Comparison of ENCODE assay signal across 17 cellular contexts in genomic region chr7:155769701-155770100, GRCh38. TPM values are rescaled to one million over a fixed set of nuclear protein-coding genes. Genes with fewer than 3 reads are reported as not detected.
DNase-seq lines count a peak whose midpoint lies in the region; ATAC-seq and TF ChIP-seq lines count a peak whose summit lies in the region.
"Had no signal": no experiment of that assay in that cellular context is flagged by ENCODE, and none has a peak within 500 bp of the region (broad histone marks: within the 10 kb centered on the region; RNA-seq: fewer than 3 reads in every experiment).

No MANE protein-coding gene starts in this region.

- no peak overlapping the region for H3K4me3 ChIP-seq in effector memory CD4-positive, alpha-beta T cell (ENCODE audit: insufficient read depth, low read depth, low read length, poor library complexity, severe bottlenecking)
- H3K4me3 ChIP-seq: right atrium auricular region had no signal

- no peaks in the 10 kb centered on the region for H3K27me3 ChIP-seq in effector memory CD4-positive, alpha-beta T cell (replicated peaks; ENCODE audit: control insufficient read depth, insufficient read depth, low read length, poor library complexity, severe bottlenecking)
- H3K27me3 ChIP-seq: right atrium auricular region had no signal

- no peaks in the 10 kb centered on the region for H3K9me3 Mint-ChIP-seq in endothelial cell (ENCODE audit: unreplicated experiment)
- H3K9me3 Mint-ChIP-seq: CD14-positive monocyte; T-helper 1 cell treated with Interleukin-12 subunit alpha and Interleukin-12 subunit beta and Interleukin-4 antibody, amounts not matched to agents 30 μg/mL and 1 μg/mL, for 36 hours had no signal

- no peak for TF ChIP-seq CTCF in endothelial cell (IDR thresholded peaks at IDR 0.05; ENCODE audit: unreplicated experiment)

- no peak overlapping the region for H3K27ac ChIP-seq in effector memory CD4-positive, alpha-beta T cell (ENCODE audit: insufficient read depth, low read length, poor library complexity, severe bottlenecking)
- H3K27ac ChIP-seq: right atrium auricular region had no signal

- H3K27ac Mint-ChIP-seq in endothelial cell (ENCODE audit: unreplicated experiment): no peak overlapping the region
- H3K27ac Mint-ChIP-seq: T-helper 1 cell treated with Interleukin-12 subunit alpha and Interleukin-12 subunit beta and Interleukin-4 antibody, amounts not matched to agents 30 μg/mL and 1 μg/mL, for 36 hours had no signal

- peak overlapping the region; percentile 3 for H3K4me3 Mint-ChIP-seq in endothelial cell (ENCODE audit: unreplicated experiment)
- H3K4me3 Mint-ChIP-seq: CD14-positive monocyte; T-helper 1 cell treated with Interleukin-12 subunit alpha and Interleukin-12 subunit beta and Interleukin-4 antibody, amounts not matched to agents 30 μg/mL and 1 μg/mL, for 36 hours had no signal

- peaks cover 3% of the 10 kb centered on the region for H3K4me1 Mint-ChIP-seq in endothelial cell (ENCODE audit: unreplicated experiment)

- no peaks in the 10 kb centered on the region for H3K27me3 Mint-ChIP-seq in endothelial cell (ENCODE audit: unreplicated experiment)

- DNase-seq in Ammon's horn (ENCODE audit: low spot score) (peak; percentile 64), LHCN-M2 (ENCODE audit: low read depth) (peak; percentile 96), endothelial cell (ENCODE audit: low spot score) (no peak), occipital lobe (lab: John Stamatoyannopoulos, UW) (peak; percentile 57), NK-92 (lab: John Stamatoyannopoulos, UW; ENCODE audit: unreplicated experiment) (no peak), NCI-H345 (lab: John Stamatoyannopoulos, UW) (no peak)
- no peak for DNase-seq in effector memory CD4-positive, alpha-beta T cell
- DNase-seq: activated CD4-positive, alpha-beta T cell treated with anti-CD3 and anti-CD28 coated beads, Interleukin-2, amount 50 U/mL, for 1 hour; activated naive CD4-positive, alpha-beta T cell treated with Interleukin-2 at 50 U/mL for 16 hours; EL; NCI-H1436 treated with DMSO at 0.1 percent for 48 hours; NCI-H524; stimulated activated naive CD8-positive, alpha-beta T cell treated with anti-CD3 and anti-CD28 coated beads, Interleukin-15, Interleukin-2, amounts not matched to agents 100 U/mL and 50 U/mL, for 24 hours had no signal

- peaks cover 2% of the 10 kb centered on the region for H3K4me1 ChIP-seq in effector memory CD4-positive, alpha-beta T cell (ENCODE audit: control insufficient read depth, insufficient read depth, low read length, poor library complexity, severe bottlenecking)

- ATAC-seq in HG02870 (IDR thresholded peaks at IDR 0.05; ENCODE audit: unreplicated experiment): no peak
- ATAC-seq: stimulated activated naive CD8-positive, alpha-beta T cell treated with anti-CD3 and anti-CD28 coated beads, Interleukin-15, Interleukin-2, amounts not matched to agents 100 U/mL and 50 U/mL, for 24 hours had no signal

- H3K36me3 ChIP-seq in effector memory CD4-positive, alpha-beta T cell (ENCODE audit: control insufficient read depth, insufficient read depth, low read length): peaks cover 65% of the 10 kb centered on the region

- H3K36me3 Mint-ChIP-seq in endothelial cell (ENCODE audit: low read depth, unreplicated experiment): peaks cover 37% of the 10 kb centered on the region

- H3K9me3 ChIP-seq in effector memory CD4-positive, alpha-beta T cell (ENCODE audit: control insufficient read depth, low read length): no peaks in the 10 kb centered on the region
- H3K9me3 ChIP-seq: right atrium auricular region had no signal

RNA-seq across cellular contexts. Expression of gene SHH, which starts 42.6 kb away (rescaled TPM):
- total RNA-seq in LHCN-M2 (2014; rRNA removed) (not detected in 2 replicates), endothelial cell (ENCODE audit: unreplicated experiment) (0.26 TPM), occipital lobe (0.62 TPM)
- polyA plus RNA-seq in LHCN-M2 (2012): not detected
- total RNA-seq: right atrium auricular region had no signal
- polyA plus RNA-seq: CD14-positive monocyte had no signal

Comparison
In these comparisons a context has a peak if more than half of its experiments do, and no peak if none do; other contexts are left out.
1. DNase-seq: peak in Ammon's horn (single experiment), LHCN-M2 (single experiment) and occipital lobe (single experiment); none in endothelial cell (single experiment), effector memory CD4-positive, alpha-beta T cell (0 of 3), NK-92 (single experiment) and NCI-H345 (single experiment).